14 cellular contexts compared by ENCODE assay signal in the genomic region with DNA sequence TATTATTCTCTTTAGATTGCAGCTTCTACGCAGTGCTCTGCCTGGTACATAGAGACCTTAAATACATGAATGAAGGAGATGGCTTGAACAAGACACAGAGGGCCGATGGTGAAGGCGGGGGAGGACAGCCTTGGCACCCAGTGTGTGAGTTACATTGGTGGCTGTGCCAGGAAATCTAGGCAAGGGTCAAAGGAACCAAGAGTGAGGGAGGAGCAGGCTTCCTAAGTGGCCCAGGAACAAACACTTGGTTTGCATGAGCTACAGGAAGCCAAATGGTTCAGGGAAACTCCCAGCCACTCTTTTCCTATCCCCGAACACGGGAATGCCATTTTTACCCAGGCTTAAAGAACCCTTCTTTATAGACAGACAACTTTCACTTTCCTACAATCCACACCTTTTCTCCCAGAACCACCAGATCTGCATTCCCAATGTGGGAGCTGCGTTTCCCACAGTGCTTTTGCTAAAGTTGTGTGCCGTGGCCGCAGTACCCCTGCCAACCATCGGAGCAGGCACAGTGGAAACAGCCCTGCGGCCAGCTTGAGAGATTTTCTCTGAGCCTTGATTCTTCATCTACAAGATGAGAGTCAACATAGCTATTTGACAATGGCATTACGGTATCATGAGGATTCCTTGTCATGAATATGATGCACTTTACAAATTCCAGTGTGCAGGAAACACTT. TPM values are rescaled to one million over a fixed set of nuclear protein-coding genes. Genes with fewer than 3 reads are reported as not detected.
DNase-seq lines count a peak whose midpoint lies in the region; ATAC-seq, FAIRE-seq and TF ChIP-seq lines count a peak whose summit lies in the region.
"Had no signal": no experiment of that assay in that cellular context is flagged by ENCODE, and none has a peak within 500 bp of the region (broad histone marks: within the 10 kb centered on the region; RNA-seq: fewer than 3 reads in every experiment).

No MANE protein-coding gene starts in this region.

- H4K8ac ChIP-seq in IMR-90 (ENCODE audit: low read depth in 2 of 2, low read length in 2 of 2) = no peak overlapping the region

- no peaks in the 10 kb centered on the region for H3K36me3 Mint-ChIP-seq in osteocyte (ENCODE audit: unreplicated experiment)
- H3K36me3 Mint-ChIP-seq: naive thymus-derived CD8-positive, alpha-beta T cell; stimulated activated effector memory CD8-positive, alpha-beta T cell treated with anti-CD3 and anti-CD28 coated beads, Interleukin-12 subunit alpha, Interleukin-12 subunit beta, amount 100 ng/mL, for 72 hours had no signal

- FAIRE-seq in endothelial cell of umbilical vein (lab: Jason Lieb, UNC) = no peak

- intact Hi-C loops in IMR-90 (cut with micrococcal nuclease) (loop anchor here (5.0 to 10.0 kb wide), 2 partner anchors 188 to 475 kb away; no protein-coding TSS in a partner anchor), endothelial cell of umbilical vein (cut with micrococcal nuclease) (loop anchor here (2.0 to 5.0 kb wide), 4 partner anchors 91 to 199 kb away; no protein-coding TSS in a partner anchor)

- no peak overlapping the region for H3K4me3 Mint-ChIP-seq in osteocyte (ENCODE audit: unreplicated experiment)
- H3K4me3 Mint-ChIP-seq: naive thymus-derived CD8-positive, alpha-beta T cell; stimulated activated effector memory CD8-positive, alpha-beta T cell treated with anti-CD3 and anti-CD28 coated beads, Interleukin-12 subunit alpha, Interleukin-12 subunit beta, amount 100 ng/mL, for 72 hours had no signal

- H2AFZ ChIP-seq in IMR-90 (replicated peaks; ENCODE audit: low read length, poor library complexity) (no peak overlapping the region), endothelial cell of umbilical vein (ENCODE audit: low read depth, low read length) (no peak overlapping the region), MM.1S (ENCODE audit: low read length) (no peak overlapping the region)

- H3K9me1 ChIP-seq in IMR-90 (ENCODE audit: insufficient read depth, low read length) (peaks cover 4% of the 10 kb centered on the region; the same call in 1 of the 2 replicates), endothelial cell of umbilical vein (replicated peaks; ENCODE audit: control insufficient read depth, extremely low read depth, insufficient read depth, low read length) (no peaks in the 10 kb centered on the region)

- no peak overlapping the region for H3K27ac Mint-ChIP-seq in osteocyte (ENCODE audit: unreplicated experiment)
- H3K27ac Mint-ChIP-seq: naive thymus-derived CD8-positive, alpha-beta T cell; stimulated activated effector memory CD8-positive, alpha-beta T cell treated with anti-CD3 and anti-CD28 coated beads, Interleukin-12 subunit alpha, Interleukin-12 subunit beta, amount 100 ng/mL, for 72 hours had no signal

- ATAC-seq in IMR-90 (ENCODE audit: low read depth) (no peak), HG03432 (IDR thresholded peaks at IDR 0.05; ENCODE audit: unreplicated experiment) (no peak)
- ATAC-seq: naive thymus-derived CD8-positive, alpha-beta T cell; stimulated activated effector memory CD8-positive, alpha-beta T cell treated with anti-CD3 and anti-CD28 coated beads, Interleukin-12 subunit alpha, Interleukin-12 subunit beta, amount 100 ng/mL, for 72 hours had no signal

- no peak overlapping the region for H2AK5ac ChIP-seq in IMR-90 (ENCODE audit: low read depth, low read length)

- in situ Hi-C loops in IMR-90 (cut with MboI; ENCODE audit: low sequenced_read_pairs) = loop anchor here (10.0 kb wide), 1 partner anchor 195 kb away; no protein-coding TSS in a partner anchor

- no peaks in the 10 kb centered on the region for H3F3A ChIP-seq in MM.1S (ENCODE audit: insufficient read depth, low read length)

- no peak for TF ChIP-seq RAD21 in IMR-90 (IDR thresholded peaks at IDR 0.05; ENCODE audit: low read length)

- CTCF ChIA-PET in IMR-90 (lab: Yijun Ruan, JAX) = interaction anchor here (0.8 to 1.4 kb wide), 5 partner anchors 13 to 190 kb away, joined by 3 to 4 read pairs (median 4); partner anchors contain the start of gene TEX35
- CTCF ChIA-PET in endothelial cell of umbilical vein (lab: Charles Lee) = interaction anchor here (0.9 to 10.5 kb wide), 18 partner anchors 9 to 554 kb away, joined by 3 to 240 read pairs (median 6); no protein-coding TSS in a partner anchor

- no peak overlapping the region for H2AK9ac ChIP-seq in IMR-90 (replicated peaks; ENCODE audit: low read depth, low read length, poor library complexity)

- no peak for TF ChIP-seq POLR2A in IMR-90 (IDR thresholded peaks at IDR 0.05; ENCODE audit: low read depth, low read length)
- TF ChIP-seq POLR2A in endothelial cell of umbilical vein (IDR thresholded peaks at IDR 0.05; ENCODE audit: low read depth, low read length) = no peak

- peak; percentile 25 for DNase-seq in ELR (ENCODE audit: low read depth)
- DNase-seq in IMR-90 = no peak
- no peak for DNase-seq in endothelial cell of umbilical vein (ENCODE audit: low read depth, low spot score)
- DNase-seq in osteocyte (ENCODE audit: extremely low spot score, unreplicated experiment) = peak; percentile 46
- DNase-seq in SHP77 treated with DMSO at 0.1 percent for 48 hours (lab: John Stamatoyannopoulos, UW) = no peak
- no peak for DNase-seq in mucosa of gallbladder (ENCODE audit: low spot score)
- no peak for DNase-seq in MM.1S
- DNase-seq: naive thymus-derived CD8-positive, alpha-beta T cell; NCI-H2029; T-helper 2 cell had no signal

- no peaks in the 10 kb centered on the region for H3K4me1 Mint-ChIP-seq in osteocyte (ENCODE audit: unreplicated experiment)
- H3K4me1 Mint-ChIP-seq: naive thymus-derived CD8-positive, alpha-beta T cell had no signal

- BruUV-seq in IMR-90 (replicated peaks; lab: Mats Ljungman, UMichigan) = no TSS peak
- no TSS peak for BruUV-seq in endothelial cell of umbilical vein (replicated peaks; lab: Mats Ljungman, UMichigan)

- dilution Hi-C loops in IMR-90 (cut with HindIII; ENCODE audit: low sequenced_read_pairs, unreplicated experiment) (no loop called here), endothelial cell of umbilical vein (cut with MboI; ENCODE audit: extremely low pct_ligation_motif_present, low sequenced_read_pairs) (no loop called here)

- no peaks in the 10 kb centered on the region for H3K79me1 ChIP-seq in IMR-90 (ENCODE audit: low read depth in 1 of 2, low read length in 2 of 2)

- no peaks in the 10 kb centered on the region for H3K9me3 Mint-ChIP-seq in osteocyte (ENCODE audit: unreplicated experiment)
- H3K9me3 Mint-ChIP-seq: naive thymus-derived CD8-positive, alpha-beta T cell; stimulated activated effector memory CD8-positive, alpha-beta T cell treated with anti-CD3 and anti-CD28 coated beads, Interleukin-12 subunit alpha, Interleukin-12 subunit beta, amount 100 ng/mL, for 72 hours had no signal

- H3K27ac ChIP-seq in IMR-90 (ENCODE audit: insufficient read depth, low read length) (no peak overlapping the region), endothelial cell of umbilical vein (ENCODE audit: insufficient read depth, low read depth, low read length) (no peak overlapping the region), MM.1S (ENCODE audit: low read length) (no peak overlapping the region)

- POLR2A ChIA-PET in IMR-90 (lab: Charles Lee; ENCODE audit: unreplicated experiment) = no interaction called here
- POLR2A ChIA-PET in endothelial cell of umbilical vein (lab: Charles Lee) = no interaction called here

- no peak overlapping the region for H4K91ac ChIP-seq in IMR-90 (ENCODE audit: insufficient read depth, low read depth, low read length)

- no peak overlapping the region for H3K18ac ChIP-seq in IMR-90 (ENCODE audit: low read depth, low read length)

- no peak overlapping the region for H3K23ac ChIP-seq in IMR-90 (ENCODE audit: low read depth, low read length)

- no peaks in the 10 kb centered on the region for H3K27me3 Mint-ChIP-seq in osteocyte (ENCODE audit: unreplicated experiment)

- H3K4me1 ChIP-seq in IMR-90 (ENCODE audit: control insufficient read depth, insufficient read depth, low read length) (no peaks in the 10 kb centered on the region), endothelial cell of umbilical vein (ENCODE audit: control insufficient read depth, extremely low read depth, insufficient read depth, low read length) (no peaks in the 10 kb centered on the region), MM.1S (ENCODE audit: low read length) (no peaks in the 10 kb centered on the region)

- H4K20me1 ChIP-seq in IMR-90 (ENCODE audit: insufficient read depth, low read length) = no peaks in the 10 kb centered on the region
- H4K20me1 ChIP-seq in endothelial cell of umbilical vein (replicated peaks; ENCODE audit: control insufficient read depth, extremely low read depth, insufficient read depth, low read length) = no peaks in the 10 kb centered on the region
- H4K20me1 ChIP-seq in MM.1S (ENCODE audit: insufficient read depth, low read length) = no peaks in the 10 kb centered on the region

- H3K4me2 ChIP-seq in IMR-90 (ENCODE audit: low read depth, low read length) = no peak overlapping the region
- H3K4me2 ChIP-seq in endothelial cell of umbilical vein (ENCODE audit: insufficient read depth, low read length) = no peak overlapping the region
- H3K4me2 ChIP-seq in MM.1S (ENCODE audit: low read depth, low read length) = no peak overlapping the region

- no peak overlapping the region for H3K4ac ChIP-seq in IMR-90 (ENCODE audit: low read depth, low read length)

- H2BK5ac ChIP-seq in IMR-90 (ENCODE audit: low read depth, low read length, poor library complexity, severe bottlenecking) = no peak overlapping the region

- H3K9ac ChIP-seq in IMR-90 (ENCODE audit: low read depth, low read length) = no peak overlapping the region
- no peak overlapping the region for H3K9ac ChIP-seq in endothelial cell of umbilical vein (replicated peaks; ENCODE audit: extremely low read depth, insufficient read depth, low read length)
- no peak overlapping the region for H3K9ac ChIP-seq in MM.1S (ENCODE audit: low read length)

- TF ChIP-seq CTCF in IMR-90 (conservative IDR thresholded peaks at IDR 0.05; ENCODE audit: low read depth, low read length) (peak; percentile 22; the same call in 1 of the 2 replicates), endothelial cell of umbilical vein (IDR thresholded peaks at IDR 0.05; ENCODE audit: extremely low read depth in 1 of 2, insufficient read depth in 1 of 2, low read depth in 1 of 2, low read length in 2 of 2) (peak; percentile 23 to 28), osteocyte (IDR thresholded peaks at IDR 0.05) (no peak), MM.1S (IDR thresholded peaks at IDR 0.05; ENCODE audit: low read length) (no peak; the same call in 1 of the 2 replicates)

- H2BK20ac ChIP-seq in IMR-90 (ENCODE audit: low read depth, low read length) = no peak overlapping the region

- no peak overlapping the region for H3K4me3 ChIP-seq in IMR-90 (ENCODE audit: insufficient read depth, low read depth, low read length)
- H3K4me3 ChIP-seq in endothelial cell of umbilical vein (replicated peaks in 1 of 3; ENCODE audit: insufficient read depth in 1 of 3, low read depth in 1 of 3, low read length in 3 of 3) = no peak overlapping the region
- H3K4me3 ChIP-seq in MM.1S (ENCODE audit: low read length) = no peak overlapping the region

- H3K27me3 ChIP-seq in IMR-90 (ENCODE audit: control insufficient read depth, insufficient read depth, low read length) = peaks cover 5% of the 10 kb centered on the region; the same call in 1 of the 2 replicates
- H3K27me3 ChIP-seq in endothelial cell of umbilical vein (ENCODE audit: control insufficient read depth in 2 of 2, insufficient read depth in 2 of 2, low read length in 2 of 2) = no peaks in the 10 kb centered on the region
- no peaks in the 10 kb centered on the region for H3K27me3 ChIP-seq in MM.1S (replicated peaks; ENCODE audit: insufficient read depth, low read length)

- H3K9me3 ChIP-seq in IMR-90 (ENCODE audit: control insufficient read depth, insufficient read depth, low read length) (no peaks in the 10 kb centered on the region), endothelial cell of umbilical vein (replicated peaks; ENCODE audit: control insufficient read depth, insufficient read depth, low read length) (no peaks in the 10 kb centered on the region), MM.1S (replicated peaks; ENCODE audit: insufficient read depth, low read length) (no peaks in the 10 kb centered on the region)

- no peaks in the 10 kb centered on the region for H3K9me2 ChIP-seq in MM.1S (replicated peaks; ENCODE audit: insufficient read depth, low read length)

- no peak overlapping the region for H2BK15ac ChIP-seq in IMR-90 (ENCODE audit: low read depth, low read length)

- H2BK120ac ChIP-seq in IMR-90 (ENCODE audit: low read depth, low read length) = no peak overlapping the region

- H3K14ac ChIP-seq in IMR-90 (replicated peaks; ENCODE audit: low read depth, low read length) = no peak overlapping the region

- H3K79me2 ChIP-seq in endothelial cell of umbilical vein (ENCODE audit: control insufficient read depth, insufficient read depth, low read length) = no peaks in the 10 kb centered on the region
- no peaks in the 10 kb centered on the region for H3K79me2 ChIP-seq in MM.1S (ENCODE audit: low read length)

- WGBS in IMR-90 (ENCODE audit: extremely low coverage in 2 of 2, insufficient read length in 1 of 2), 2 experiments = 93% methylated on average over 9 of the region's 11 CpGs; no CpG with 5 or more reads in 1 of the 2 experiments

- H3K56ac ChIP-seq in IMR-90 (ENCODE audit: extremely low read depth, insufficient read depth, low read length) = no peak overlapping the region

- H4K5ac ChIP-seq in IMR-90 (ENCODE audit: low read depth, low read length) = no peak overlapping the region

- no peaks in the 10 kb centered on the region for H3K36me3 ChIP-seq in IMR-90 (ENCODE audit: control insufficient read depth, insufficient read depth, low read length)
- no peaks in the 10 kb centered on the region for H3K36me3 ChIP-seq in endothelial cell of umbilical vein (ENCODE audit: control insufficient read depth in 2 of 2, extremely low read depth in 1 of 2, insufficient read depth in 2 of 2, low read length in 2 of 2)
- H3K36me3 ChIP-seq in MM.1S (replicated peaks; ENCODE audit: insufficient read depth, low read length) = no peaks in the 10 kb centered on the region

RNA-seq across cellular contexts. Expression of gene CLEC20A, which starts 3.5 kb away (rescaled TPM):
- total RNA-seq in IMR-90 (2012; rRNA removed) = not detected in 2 replicates
- not detected in 2 replicates for polyA plus RNA-seq in IMR-90 (2012; rRNA removed)
- not detected in 2 replicates for polyA plus RNA-seq in IMR-90 (2012; cell fraction: cytosol; rRNA removed)
- polyA plus RNA-seq in IMR-90 (2012; cell fraction: nucleus; rRNA removed; ENCODE audit: low replicate concordance) = not detected in 2 replicates
- not detected in 2 replicates for total RNA-seq in endothelial cell of umbilical vein
- not detected in 2 replicates for polyA plus RNA-seq in endothelial cell of umbilical vein
- not detected in 2 replicates for polyA plus RNA-seq in endothelial cell of umbilical vein (2011; cell fraction: cytosol; rRNA removed)
- not detected in 2 replicates for polyA plus RNA-seq in endothelial cell of umbilical vein (2011; cell fraction: nucleus; rRNA removed)
- not detected in 2 replicates for polyA plus RNA-seq in endothelial cell of umbilical vein (2012)
- polyA minus RNA-seq in endothelial cell of umbilical vein = not detected in 2 replicates
- not detected for polyA minus RNA-seq in endothelial cell of umbilical vein (2011; cell fraction: cytosol; rRNA and poly(A)+ RNA removed)
- not detected in 2 replicates for polyA minus RNA-seq in endothelial cell of umbilical vein (2011; cell fraction: nucleus; rRNA and poly(A)+ RNA removed)
- total RNA-seq in osteocyte = not detected in 2 replicates
- 0.20 TPM for total RNA-seq in mucosa of gallbladder
- total RNA-seq: OCI-LY7 had no signal
- polyA plus RNA-seq: adipose tissue; naive thymus-derived CD8-positive, alpha-beta T cell had no signal

RNA-seq across cellular contexts. Expression of gene TEX35, which starts 12.7 kb away (rescaled TPM):
- not detected in 2 replicates for total RNA-seq in IMR-90 (2012; rRNA removed)
- polyA plus RNA-seq in IMR-90 (2012; rRNA removed) = 0.05 TPM in 1 of 2 replicates, not detected in the other
- 0.04 TPM in 1 of 2 replicates, not detected in the other for polyA plus RNA-seq in IMR-90 (2012; cell fraction: cytosol; rRNA removed)
- 0.11 and 0.16 TPM in 2 replicates for polyA plus RNA-seq in IMR-90 (2012; cell fraction: nucleus; rRNA removed; ENCODE audit: low replicate concordance)
- total RNA-seq in endothelial cell of umbilical vein = not detected in 2 replicates
- polyA plus RNA-seq in endothelial cell of umbilical vein = not detected in 2 replicates
- polyA plus RNA-seq in endothelial cell of umbilical vein (2011; cell fraction: cytosol; rRNA removed) = not detected in 2 replicates
- not detected in 2 replicates for polyA plus RNA-seq in endothelial cell of umbilical vein (2011; cell fraction: nucleus; rRNA removed)
- polyA plus RNA-seq in endothelial cell of umbilical vein (2012) = not detected in 2 replicates
- polyA minus RNA-seq in endothelial cell of umbilical vein = not detected in 2 replicates
- polyA minus RNA-seq in endothelial cell of umbilical vein (2011; cell fraction: cytosol; rRNA and poly(A)+ RNA removed) = not detected
- not detected in 2 replicates for polyA minus RNA-seq in endothelial cell of umbilical vein (2011; cell fraction: nucleus; rRNA and poly(A)+ RNA removed)
- total RNA-seq in osteocyte = not detected in 2 replicates
- not detected for total RNA-seq in mucosa of gallbladder
- total RNA-seq: naive thymus-derived CD8-positive, alpha-beta T cell; OCI-LY7 had no signal
- polyA plus RNA-seq: naive thymus-derived CD8-positive, alpha-beta T cell had no signal

Comparison
In these comparisons a context has a peak if more than half of its experiments do, and no peak if none do; other contexts are left out.
1. DNase-seq: peak in ELR (single experiment) and osteocyte (single experiment); none in IMR-90 (single experiment), endothelial cell of umbilical vein (single experiment), SHP77 treated with DMSO at 0.1 percent for 48 hours (single experiment), mucosa of gallbladder (single experiment) and MM.1S (single experiment).
2. CTCF ChIP-seq: peak in IMR-90 (single experiment) and endothelial cell of umbilical vein (2 of 2); none in osteocyte (single experiment) and MM.1S (single experiment).